In the genomic region with DNA sequence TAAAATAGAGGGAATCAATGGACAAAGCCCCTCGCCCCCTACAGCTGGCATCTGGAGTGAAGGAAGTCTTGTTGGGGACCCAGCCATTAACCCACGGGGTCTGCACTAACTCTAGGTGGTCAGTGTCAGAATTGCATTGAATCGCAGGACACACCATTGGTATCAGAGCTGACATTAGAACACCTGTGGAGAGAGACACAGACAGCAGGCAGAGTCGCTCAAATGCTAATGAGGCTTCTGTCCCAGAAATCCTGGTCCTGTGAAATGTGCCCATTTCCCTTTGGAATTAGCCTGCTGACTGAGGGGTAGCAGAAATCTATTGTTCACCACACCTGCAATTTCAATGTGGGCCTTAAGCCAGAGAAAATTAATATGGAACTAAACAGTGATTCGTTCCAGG, we compare ENCODE assay signal across 18 cellular contexts. TPM values are rescaled to one million over a fixed set of nuclear protein-coding genes. Genes with fewer than 3 reads are reported as not detected.
DNase-seq lines count a peak whose midpoint lies in the region; ATAC-seq and TF ChIP-seq lines count a peak whose summit lies in the region.
"Had no signal": no experiment of that assay in that cellular context is flagged by ENCODE, and none has a peak within 500 bp of the region (broad histone marks: within the 10 kb centered on the region; RNA-seq: fewer than 3 reads in every experiment).

No MANE protein-coding gene starts in this region.

- TF ChIP-seq CTCF in neural progenitor cell (IDR thresholded peaks at IDR 0.05): no peak

- no peaks in the 10 kb centered on the region for H3K79me2 ChIP-seq in neural progenitor cell (ENCODE audit: low read depth)

- intact Hi-C loops in head of caudate nucleus (cut with DNase I): no loop called here

- H3K4me3 ChIP-seq in HUES48 (ENCODE audit: low read depth, low read length) (no peak overlapping the region; the same call in 1 of the 2 replicates), iPS-15b (ENCODE audit: low read depth, low read length) (peak overlapping the region; percentile 16), neural progenitor cell (no peak overlapping the region)
- H3K4me3 ChIP-seq: A549 had no signal

- no peak overlapping the region for H3K9ac ChIP-seq in HUES48 (ENCODE audit: low read depth, low read length)
- H3K9ac ChIP-seq in iPS-15b (ENCODE audit: low read depth, low read length): no peak overlapping the region
- H3K9ac ChIP-seq in neural progenitor cell: no peak overlapping the region

- H3K27ac Mint-ChIP-seq in neural progenitor cell: peak overlapping the region; percentile 89
- H3K27ac Mint-ChIP-seq: CD4-positive, alpha-beta memory T cell; HFFc6; IgD-negative memory B cell had no signal

- H3K27me3 Mint-ChIP-seq in neural progenitor cell (ENCODE audit: insufficient read depth, low read depth): peaks cover 7% of the 10 kb centered on the region
- H3K27me3 Mint-ChIP-seq: CD4-positive, alpha-beta memory T cell; IgD-negative memory B cell had no signal

- peak overlapping the region; percentile 40 for H3K4me2 ChIP-seq in neural progenitor cell
- H3K4me2 ChIP-seq: A549 had no signal

- H3K9me3 Mint-ChIP-seq in neural progenitor cell: peaks cover 11% of the 10 kb centered on the region

- DNase-seq in ecto neural progenitor cell (ENCODE audit: low spot score) (peak; percentile 41), neural progenitor cell (ENCODE audit: low spot score) (peak; percentile 34), NOMO-1 treated with dmso at 0.1 percent for 144 hours (lab: John Stamatoyannopoulos, UW; ENCODE audit: unreplicated experiment) (no peak), head of caudate nucleus (no peak)
- DNase-seq: BE2C; CD4-positive, alpha-beta memory T cell; DMS79; GOT3; HCEC 1CT; HFFc6 had no signal

- peaks cover 47% of the 10 kb centered on the region for H3K4me1 Mint-ChIP-seq in neural progenitor cell
- H3K4me1 Mint-ChIP-seq: CD4-positive, alpha-beta memory T cell had no signal

- H3K27ac ChIP-seq in HUES48 (ENCODE audit: low read depth, low read length) (peak overlapping the region; percentile 95), neural progenitor cell (no peak overlapping the region)
- H3K27ac ChIP-seq: A549, C4-2B, HL-60 had no signal

- H2AFZ ChIP-seq in neural progenitor cell (replicated peaks): no peak overlapping the region

- H3K27me3 ChIP-seq in HUES48 (ENCODE audit: control insufficient read depth, insufficient read depth, low read length) (no peaks in the 10 kb centered on the region), iPS-15b (ENCODE audit: control insufficient read depth, insufficient read depth, low read length) (no peaks in the 10 kb centered on the region), neural progenitor cell (peaks cover 80% of the 10 kb centered on the region)
- H3K27me3 ChIP-seq: BE2C had no signal

- no peak overlapping the region for H3K4me3 Mint-ChIP-seq in neural progenitor cell
- H3K4me3 Mint-ChIP-seq: CD4-positive, alpha-beta memory T cell; HFFc6 had no signal

- H4K20me1 ChIP-seq in neural progenitor cell (ENCODE audit: low read depth): peaks cover 31% of the 10 kb centered on the region

- H3F3A ChIP-seq in neural progenitor cell (ENCODE audit: low read depth): peaks cover 40% of the 10 kb centered on the region

- H3K9me3 ChIP-seq in HUES48 (ENCODE audit: control insufficient read depth, insufficient read depth, low read length) (no peaks in the 10 kb centered on the region), iPS-15b (ENCODE audit: control insufficient read depth, insufficient read depth, low read length) (no peaks in the 10 kb centered on the region), neural progenitor cell (ENCODE audit: low read depth) (no peaks in the 10 kb centered on the region)
- H3K9me3 ChIP-seq: BE2C had no signal

- H3K4me1 ChIP-seq in HUES48 (ENCODE audit: control insufficient read depth, insufficient read depth, low read length) (peaks cover 55% of the 10 kb centered on the region), iPS-15b (ENCODE audit: control insufficient read depth, insufficient read depth, low read length) (peaks cover 42% of the 10 kb centered on the region), neural progenitor cell (peaks cover 38% of the 10 kb centered on the region)
- H3K4me1 ChIP-seq: A549, BE2C had no signal

- ATAC-seq in HG03378 (IDR thresholded peaks at IDR 0.05; ENCODE audit: unreplicated experiment): no peak
- ATAC-seq: A549 had no signal

- H3K36me3 Mint-ChIP-seq in neural progenitor cell: peaks cover 17% of the 10 kb centered on the region
- H3K36me3 Mint-ChIP-seq: CD4-positive, alpha-beta memory T cell; IgD-negative memory B cell had no signal

- H3K36me3 ChIP-seq in HUES48 (ENCODE audit: control insufficient read depth, insufficient read depth, low read length) (no peaks in the 10 kb centered on the region), iPS-15b (ENCODE audit: control insufficient read depth, insufficient read depth, low read length) (no peaks in the 10 kb centered on the region), neural progenitor cell (no peaks in the 10 kb centered on the region)
- H3K36me3 ChIP-seq: BE2C had no signal

RNA-seq across cellular contexts. Expression of a gene that starts 33.0 kb away (rescaled TPM):
- 1.0 and 1.1 TPM in 2 replicates for total RNA-seq in neural progenitor cell (ENCODE audit: low replicate concordance)
- total RNA-seq: CD4-positive, alpha-beta memory T cell; G401; HFFc6 had no signal

Comparison
In these comparisons a context has a peak if more than half of its experiments do, and no peak if none do; other contexts are left out.
1. DNase-seq: peak in ecto neural progenitor cell (single experiment) and neural progenitor cell (single experiment); none in NOMO-1 treated with dmso at 0.1 percent for 144 hours (single experiment) and head of caudate nucleus (0 of 42).